In the genomic region with DNA sequence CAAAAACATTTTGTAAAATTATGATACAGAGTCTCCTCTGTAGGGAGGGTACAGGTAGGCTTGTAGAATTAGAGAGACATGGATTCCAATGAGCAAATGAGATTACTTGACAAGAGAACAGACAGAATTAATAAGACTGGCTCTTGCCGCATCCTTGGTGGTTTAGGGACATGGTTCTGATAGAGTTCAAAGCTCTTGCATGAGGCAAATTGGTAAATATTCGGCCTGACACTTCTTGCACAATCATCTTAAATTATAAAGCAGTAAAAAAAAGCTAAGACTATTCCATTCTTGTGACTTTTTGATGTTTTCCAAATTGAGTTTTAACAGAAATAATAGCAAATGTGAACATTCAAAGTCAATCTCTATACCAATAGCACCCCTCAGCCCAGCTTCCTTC, we compare ENCODE assay signal across 25 cellular contexts. TPM values are rescaled to one million over a fixed set of nuclear protein-coding genes. Genes with fewer than 3 reads are reported as not detected.
DNase-seq lines count a peak whose midpoint lies in the region; ATAC-seq and TF ChIP-seq lines count a peak whose summit lies in the region.
"Had no signal": no experiment of that assay in that cellular context is flagged by ENCODE, and none has a peak within 500 bp of the region (broad histone marks: within the 10 kb centered on the region; RNA-seq: fewer than 3 reads in every experiment).

No MANE protein-coding gene starts in this region.

- peak overlapping the region; percentile 57 for H3K27ac Mint-ChIP-seq in T-helper 17 cell
- H3K27ac Mint-ChIP-seq in memory B cell = peak overlapping the region; percentile 49
- no peak overlapping the region for H3K27ac Mint-ChIP-seq in GM23338
- H3K27ac Mint-ChIP-seq: CD14-positive monocyte; CD4-positive, CD25-positive, alpha-beta regulatory T cell; CD8-positive, alpha-beta memory T cell had no signal

- H3K18ac ChIP-seq in IMR-90 (ENCODE audit: low read depth, low read length) = no peak overlapping the region

- H4K8ac ChIP-seq in IMR-90 (ENCODE audit: low read depth in 2 of 2, low read length in 2 of 2) = no peak overlapping the region

- TF ChIP-seq RAD21 in IMR-90 (IDR thresholded peaks at IDR 0.05; ENCODE audit: low read length) = no peak

- H3K4me3 ChIP-seq in IMR-90 (ENCODE audit: insufficient read depth, low read depth, low read length) = no peak overlapping the region
- H3K4me3 ChIP-seq in GM23338 = no peak overlapping the region
- H3K4me3 ChIP-seq: BLaER1, GM12878 had no signal

- POLR2A ChIA-PET in IMR-90 (lab: Charles Lee; ENCODE audit: unreplicated experiment) = no interaction called here

- no peak overlapping the region for H2BK15ac ChIP-seq in IMR-90 (ENCODE audit: low read depth, low read length)

- H3K4me3 Mint-ChIP-seq in T-helper 17 cell (no peak overlapping the region), memory B cell (no peak overlapping the region), GM23338 (no peak overlapping the region)
- H3K4me3 Mint-ChIP-seq: CD14-positive monocyte; CD4-positive, alpha-beta memory T cell; CD4-positive, CD25-positive, alpha-beta regulatory T cell; CD8-positive, alpha-beta memory T cell had no signal

- intact Hi-C loops in IMR-90 (cut with micrococcal nuclease) = no loop called here

- no peaks in the 10 kb centered on the region for H3K79me1 ChIP-seq in IMR-90 (ENCODE audit: low read depth in 1 of 2, low read length in 2 of 2)

- ATAC-seq in IMR-90 (ENCODE audit: low read depth) (no peak), T-helper 17 cell (no peak), memory B cell (ENCODE audit: low read depth) (no peak), GM21619 (IDR thresholded peaks at IDR 0.05; ENCODE audit: unreplicated experiment) (no peak), GM21723 (IDR thresholded peaks at IDR 0.05; ENCODE audit: unreplicated experiment) (no peak), GM23338 (no peak)

- H3K9me1 ChIP-seq in IMR-90 (ENCODE audit: insufficient read depth, low read length) = peaks cover 6% of the 10 kb centered on the region; the same call in 1 of the 2 replicates

- H2BK20ac ChIP-seq in IMR-90 (ENCODE audit: low read depth, low read length) = no peak overlapping the region

- no peaks in the 10 kb centered on the region for H3K79me2 ChIP-seq in GM23338 (replicated peaks; ENCODE audit: insufficient read depth)

- in situ Hi-C loops in IMR-90 (cut with MboI; ENCODE audit: low sequenced_read_pairs) = no loop called here

- no peak overlapping the region for H2BK120ac ChIP-seq in IMR-90 (ENCODE audit: low read depth, low read length)

- no peak overlapping the region for H2AK5ac ChIP-seq in IMR-90 (ENCODE audit: low read depth, low read length)

- H3F3A ChIP-seq in GM23338 (replicated peaks; ENCODE audit: low read depth) = no peaks in the 10 kb centered on the region

- no peak overlapping the region for H3K9ac ChIP-seq in IMR-90 (ENCODE audit: low read depth, low read length)
- H3K9ac ChIP-seq: BLaER1 had no signal

- H3K36me3 ChIP-seq in IMR-90 (ENCODE audit: control insufficient read depth, insufficient read depth, low read length) (no peaks in the 10 kb centered on the region), GM23338 (ENCODE audit: insufficient read depth) (no peaks in the 10 kb centered on the region)
- H3K36me3 ChIP-seq: BE2C, BLaER1 had no signal

- H2AK9ac ChIP-seq in IMR-90 (replicated peaks; ENCODE audit: low read depth, low read length, poor library complexity) = no peak overlapping the region

- CTCF ChIA-PET in IMR-90 (lab: Yijun Ruan, JAX) = interaction anchor here (1.4 kb wide), 1 partner anchor 167 kb away, joined by 3 read pairs; no protein-coding TSS in a partner anchor

- H4K20me1 ChIP-seq in IMR-90 (ENCODE audit: insufficient read depth, low read length) (no peaks in the 10 kb centered on the region), GM23338 (replicated peaks; ENCODE audit: insufficient read depth) (no peaks in the 10 kb centered on the region)
- H4K20me1 ChIP-seq: BLaER1 had no signal

- H3K36me3 Mint-ChIP-seq in T-helper 17 cell (ENCODE audit: low read depth) (no peaks in the 10 kb centered on the region), memory B cell (no peaks in the 10 kb centered on the region), GM23338 (ENCODE audit: low read depth) (no peaks in the 10 kb centered on the region)
- H3K36me3 Mint-ChIP-seq: CD14-positive monocyte; CD4-positive, alpha-beta memory T cell; CD4-positive, CD25-positive, alpha-beta regulatory T cell; CD8-positive, alpha-beta memory T cell had no signal

- no peaks in the 10 kb centered on the region for H3K9me3 ChIP-seq in IMR-90 (ENCODE audit: control insufficient read depth, insufficient read depth, low read length)
- H3K9me3 ChIP-seq in T-helper 17 cell (ENCODE audit: control insufficient read depth, low read length, poor library complexity, severe bottlenecking) = no peaks in the 10 kb centered on the region
- H3K9me3 ChIP-seq: BE2C, BLaER1 had no signal

- no peak overlapping the region for H4K91ac ChIP-seq in IMR-90 (ENCODE audit: insufficient read depth, low read depth, low read length)

- no peak overlapping the region for H4K5ac ChIP-seq in IMR-90 (ENCODE audit: low read depth, low read length)

- no peak for TF ChIP-seq CTCF in IMR-90 (conservative IDR thresholded peaks at IDR 0.05; ENCODE audit: low read depth, low read length)
- TF ChIP-seq CTCF in GM23338 (conservative IDR thresholded peaks at IDR 0.05; ENCODE audit: low read depth in 2 of 2) = no peak

- H3K4me1 ChIP-seq in IMR-90 (ENCODE audit: control insufficient read depth, insufficient read depth, low read length) (no peaks in the 10 kb centered on the region), GM23338 (ENCODE audit: insufficient read depth) (no peaks in the 10 kb centered on the region)
- H3K4me1 ChIP-seq: BE2C, BLaER1 had no signal

- BruUV-seq in IMR-90 (replicated peaks; lab: Mats Ljungman, UMichigan) = no TSS peak

- no peak overlapping the region for H3K4ac ChIP-seq in IMR-90 (ENCODE audit: low read depth, low read length)

- no peak overlapping the region for H2AFZ ChIP-seq in IMR-90 (replicated peaks; ENCODE audit: low read length, poor library complexity)
- no peak overlapping the region for H2AFZ ChIP-seq in GM23338

- no peaks in the 10 kb centered on the region for H3K27me3 ChIP-seq in IMR-90 (ENCODE audit: control insufficient read depth, insufficient read depth, low read length)
- H3K27me3 ChIP-seq in GM23338 (ENCODE audit: insufficient read depth) = no peaks in the 10 kb centered on the region
- H3K27me3 ChIP-seq: BE2C, BLaER1 had no signal

- no peak for TF ChIP-seq POLR2A in IMR-90 (IDR thresholded peaks at IDR 0.05; ENCODE audit: low read depth, low read length)

- dilution Hi-C loops in IMR-90 (cut with HindIII; ENCODE audit: low sequenced_read_pairs, unreplicated experiment) = no loop called here

- WGBS in IMR-90 (ENCODE audit: extremely low coverage in 2 of 2, insufficient read length in 1 of 2), 2 experiments = no CpG with 5 or more reads among the region's 2 CpGs

- no peak overlapping the region for H3K23ac ChIP-seq in IMR-90 (ENCODE audit: low read depth, low read length)

- H3K4me1 Mint-ChIP-seq in T-helper 17 cell (peaks cover 2% of the 10 kb centered on the region), memory B cell (peaks cover 5% of the 10 kb centered on the region), GM23338 (peaks cover 6% of the 10 kb centered on the region; the same call in 2 of the 3 replicates)
- H3K4me1 Mint-ChIP-seq: CD14-positive monocyte had no signal

- no peaks in the 10 kb centered on the region for H3K9me3 Mint-ChIP-seq in memory B cell
- no peaks in the 10 kb centered on the region; the same call in 2 of the 3 replicates for H3K9me3 Mint-ChIP-seq in GM23338
- H3K9me3 Mint-ChIP-seq: CD14-positive monocyte; CD4-positive, alpha-beta memory T cell; CD8-positive, alpha-beta memory T cell had no signal

- H3K56ac ChIP-seq in IMR-90 (ENCODE audit: extremely low read depth, insufficient read depth, low read length) = no peak overlapping the region

- H3K27me3 Mint-ChIP-seq in T-helper 17 cell (peaks cover 11% of the 10 kb centered on the region), memory B cell (no peaks in the 10 kb centered on the region), GM23338 (ENCODE audit: insufficient read depth, low read depth, poor library complexity) (no peaks in the 10 kb centered on the region)

- no peak overlapping the region for H3K27ac ChIP-seq in IMR-90 (ENCODE audit: insufficient read depth, low read length)
- no peak overlapping the region for H3K27ac ChIP-seq in GM23338 (ENCODE audit: low read depth)
- H3K27ac ChIP-seq: BLaER1 had no signal

- no peaks in the 10 kb centered on the region for H3K9me2 ChIP-seq in GM23338 (ENCODE audit: insufficient read depth)

- no peak for DNase-seq in IMR-90
- DNase-seq in T-helper 17 cell = no peak
- DNase-seq in memory B cell (ENCODE audit: low spot score in 2 of 2) = no peak
- no peak for DNase-seq in GM23338 (ENCODE audit: low spot score)
- DNase-seq: 8988T; ACHN; BE2C; C1 segment of cervical spinal cord; CD4-positive, alpha-beta memory T cell; CD4-positive, CD25-positive, alpha-beta regulatory T cell; CD8-positive, alpha-beta memory T cell; COR-L47; DMS 273 treated with DMSO at 0.1 percent for 48 hours; DMS153; DMS53; DMS79; DND-41; EL; GDM1 had no signal

- no peak overlapping the region for H2BK5ac ChIP-seq in IMR-90 (ENCODE audit: low read depth, low read length, poor library complexity, severe bottlenecking)

- no peak overlapping the region for H3K4me2 ChIP-seq in IMR-90 (ENCODE audit: low read depth, low read length)
- no peak overlapping the region for H3K4me2 ChIP-seq in GM23338
- H3K4me2 ChIP-seq: BLaER1 had no signal

- no peak overlapping the region for H3K14ac ChIP-seq in IMR-90 (replicated peaks; ENCODE audit: low read depth, low read length)

TF ChIP-seq in IMR-90, 13 proteins besides CTCF, POLR2A, EP300 and RAD21 (continues in another document):
- TF ChIP-seq CEBPB (IDR thresholded peaks at IDR 0.05; ENCODE audit: low read depth, low read length) = peak; percentile 45; the same call in 1 of the 2 replicates

TF ChIP-seq in GM23338, 12 proteins besides CTCF, POLR2A, EP300 and RAD21 (continues in another document):
- TF ChIP-seq JUNB (IDR thresholded peaks at IDR 0.05; ENCODE audit: unreplicated experiment) = no peak

RNA-seq across cellular contexts. Expression of gene KLHL31, which starts 14.9 kb away (rescaled TPM):
- under 0.01 TPM in 1 of 2 replicates, not detected in the other for total RNA-seq in IMR-90 (2012; rRNA removed)
- 0.02 and 0.04 TPM in 2 replicates for polyA plus RNA-seq in IMR-90 (2012; rRNA removed)
- polyA plus RNA-seq in IMR-90 (2012; cell fraction: cytosol; rRNA removed) = 0.01 TPM in 1 of 2 replicates, not detected in the other
- polyA plus RNA-seq in IMR-90 (2012; cell fraction: nucleus; rRNA removed; ENCODE audit: low replicate concordance) = 0.16 and 0.25 TPM in 2 replicates
- under 1 TPM in 1 of 2 donors, not detected in 1; 0.08 TPM for total RNA-seq in T-helper 17 cell
- total RNA-seq in GM23338 (2014; rRNA removed; shearing (Covaris generic)) = 0.47 and 0.87 TPM in 2 replicates
- 0.37 and 0.57 TPM in 2 replicates for polyA plus RNA-seq in GM23338 (2016; fragmentation: Nextera tagmentation; extraction: Ambion mirVana)
- total RNA-seq: CD4-positive, CD25-positive, alpha-beta regulatory T cell; G401; GM12878 had no signal
- polyA plus RNA-seq: CD14-positive monocyte; CD4-positive, alpha-beta memory T cell; CD4-positive, CD25-positive, alpha-beta regulatory T cell; CD8-positive, alpha-beta memory T cell had no signal
